10 cellular contexts compared by ENCODE assay signal in the genomic region with DNA sequence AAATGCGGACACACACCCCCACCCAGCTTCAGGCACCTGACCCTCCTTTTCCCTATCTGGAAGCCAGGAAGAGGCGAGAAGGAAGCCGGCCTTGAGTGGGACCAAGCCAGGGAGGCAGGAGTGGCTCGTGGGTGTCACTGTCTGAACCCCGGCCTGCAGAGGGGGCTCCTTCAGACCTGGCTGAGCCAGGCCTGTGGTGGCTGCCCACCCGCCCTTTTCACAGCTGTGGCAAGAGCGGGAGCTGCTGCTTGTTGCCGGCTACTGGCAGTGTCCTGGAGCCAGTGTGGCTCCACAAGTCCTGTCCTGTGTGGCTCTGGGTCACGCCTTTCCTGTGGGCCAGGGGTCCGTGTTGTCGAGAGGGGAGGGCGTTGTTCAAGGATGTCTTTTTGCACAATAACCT. TPM values are rescaled to one million over a fixed set of nuclear protein-coding genes. Genes with fewer than 3 reads are reported as not detected.
DNase-seq lines count a peak whose midpoint lies in the region; ATAC-seq and TF ChIP-seq lines count a peak whose summit lies in the region.
"Had no signal": no experiment of that assay in that cellular context is flagged by ENCODE, and none has a peak within 500 bp of the region (broad histone marks: within the 10 kb centered on the region; RNA-seq: fewer than 3 reads in every experiment).

No MANE protein-coding gene starts in this region.

- H3K27me3 Mint-ChIP-seq in stimulated activated naive CD8-positive, alpha-beta T cell treated with anti-CD3 and anti-CD28 coated beads, Interleukin-15, Interleukin-2, amounts not matched to agents 100 ng/mL and 50 ng/mL, for 24 hours = no peaks in the 10 kb centered on the region

- H3K4me2 ChIP-seq in mammary epithelial cell (ENCODE audit: insufficient read depth, low read depth, low read length) = peak overlapping the region; percentile 90

- H3K4me3 ChIP-seq in mammary epithelial cell (replicated peaks in 1 of 3; ENCODE audit: insufficient read depth in 1 of 3, low read depth in 2 of 3, low read length in 3 of 3) = peak overlapping the region; percentile 54 to 86 (median 67)
- H3K4me3 ChIP-seq in mucosa of rectum (ENCODE audit: low read length in 2 of 2) = peak overlapping the region; percentile 71 to 73
- H3K4me3 ChIP-seq in vagina = peak overlapping the region; percentile 79 to 99

- H3K9ac ChIP-seq in mammary epithelial cell (ENCODE audit: insufficient read depth, low read length) (peak overlapping the region; percentile 48), mucosa of rectum (ENCODE audit: low read depth in 1 of 2, low read length in 2 of 2) (peak overlapping the region; percentile 66 to 82)

- intact Hi-C loops in mammary epithelial cell (cut with micrococcal nuclease) (loop anchor here (5.0 kb wide), 1 partner anchor 491 kb away; no protein-coding TSS in a partner anchor), vagina (cut with DNase I) (no loop called here)

- H3K4me3 Mint-ChIP-seq in stimulated activated naive CD8-positive, alpha-beta T cell treated with anti-CD3 and anti-CD28 coated beads, Interleukin-15, Interleukin-2, amounts not matched to agents 100 ng/mL and 50 ng/mL, for 24 hours = peak overlapping the region; percentile 84

- H4K20me1 ChIP-seq in mammary epithelial cell (ENCODE audit: insufficient read depth, low read length) = no peaks in the 10 kb centered on the region

- no peak for TF ChIP-seq POLR2A in vagina (IDR thresholded peaks at IDR 0.05)

- no peak overlapping the region for H2AFZ ChIP-seq in mammary epithelial cell (ENCODE audit: low read depth, low read length)

- dilution Hi-C loops in mammary epithelial cell (cut with HindIII; ENCODE audit: low sequenced_read_pairs) = no loop called here

- ATAC-seq in stimulated activated naive CD8-positive, alpha-beta T cell treated with anti-CD3 and anti-CD28 coated beads, Interleukin-15, Interleukin-2, amounts not matched to agents 100 U/mL and 50 U/mL, for 24 hours = no peak
- no peak for ATAC-seq in GM18873 (IDR thresholded peaks at IDR 0.05; ENCODE audit: low FRiP score, unreplicated experiment)

- peaks cover 23% of the 10 kb centered on the region for H3K4me1 ChIP-seq in mammary epithelial cell (ENCODE audit: insufficient read depth, low read length)
- peaks cover 54 to 57% of the 10 kb centered on the region in 2 donors for H3K4me1 ChIP-seq in mucosa of rectum (ENCODE audit: control insufficient read depth in 2 of 2, insufficient read depth in 2 of 2, low read length in 2 of 2)
- peaks cover 71% of the 10 kb centered on the region for H3K4me1 ChIP-seq in vagina

- H3K36me3 Mint-ChIP-seq in stimulated activated naive CD8-positive, alpha-beta T cell treated with anti-CD3 and anti-CD28 coated beads, Interleukin-15, Interleukin-2, amounts not matched to agents 100 ng/mL and 50 ng/mL, for 24 hours (ENCODE audit: low read depth) = peaks cover 4% of the 10 kb centered on the region

- no peaks in the 10 kb centered on the region for H3K27me3 ChIP-seq in mammary epithelial cell (ENCODE audit: insufficient read depth, low read length)
- no peaks in the 10 kb centered on the region for H3K27me3 ChIP-seq in mucosa of rectum (ENCODE audit: control insufficient read depth in 2 of 2, insufficient read depth in 2 of 2, low read length in 2 of 2)
- H3K27me3 ChIP-seq in vagina = no peaks in the 10 kb centered on the region

- CTCF ChIA-PET in mammary epithelial cell (lab: Charles Lee; ENCODE audit: low non-redundant PET) = no interaction called here

- H3K27ac ChIP-seq in mammary epithelial cell (ENCODE audit: insufficient read depth, low read depth, low read length) (no peak overlapping the region), mucosa of rectum (ENCODE audit: low read depth in 2 of 2, low read length in 2 of 2) (peak overlapping the region; percentile 96), vagina (peak overlapping the region; percentile 92)

- TF ChIP-seq CTCF in mammary epithelial cell (conservative IDR thresholded peaks at IDR 0.05 in 1 of 2, IDR thresholded peaks at IDR 0.05 in 1 of 2; ENCODE audit: extremely low read depth in 1 of 2, insufficient read depth in 1 of 2, low read depth in 1 of 2, low read length in 2 of 2) = no peak
- no peak for TF ChIP-seq CTCF in vagina (IDR thresholded peaks at IDR 0.05)
- TF ChIP-seq CTCF in GM13977 (IDR thresholded peaks at IDR 0.05; ENCODE audit: extremely low read depth, insufficient read depth, missing control alignments) = no peak

- peaks cover 58% of the 10 kb centered on the region for H3K79me2 ChIP-seq in mammary epithelial cell (ENCODE audit: insufficient read depth, low read length)

- no TSS peak for BruUV-seq in mammary epithelial cell (replicated peaks; lab: Mats Ljungman, UMichigan)

- peaks cover 56% of the 10 kb centered on the region for H3K4me1 Mint-ChIP-seq in stimulated activated naive CD8-positive, alpha-beta T cell treated with anti-CD3 and anti-CD28 coated beads, Interleukin-15, Interleukin-2, amounts not matched to agents 100 ng/mL and 50 ng/mL, for 24 hours (ENCODE audit: low read depth)

- 67% methylated on average over 4 of the region's 12 CpGs for WGBS in mammary epithelial cell (ENCODE audit: low coverage, missing lambda C conversion rate)

- no peaks in the 10 kb centered on the region for H3K36me3 ChIP-seq in mammary epithelial cell (ENCODE audit: insufficient read depth, low read length)
- H3K36me3 ChIP-seq in mucosa of rectum (ENCODE audit: control insufficient read depth in 2 of 2, insufficient read depth in 2 of 2, low read length in 2 of 2) = peaks cover 0 to 5% of the 10 kb centered on the region in 2 donors
- no peaks in the 10 kb centered on the region for H3K36me3 ChIP-seq in vagina

- DNase-seq in stimulated activated naive CD8-positive, alpha-beta T cell treated with anti-CD3 and anti-CD28 coated beads, Interleukin-15, Interleukin-2, amounts not matched to agents 100 U/mL and 50 U/mL, for 24 hours = no peak
- no peak for DNase-seq in mammary epithelial cell
- no peak for DNase-seq in vagina (ENCODE audit: extremely low spot score in 2 of 2)
- DNase-seq in GM13977 (ENCODE audit: low spot score) = no peak
- DNase-seq in NCI-H1436 treated with DMSO at 0.1 percent for 48 hours (lab: John Stamatoyannopoulos, UW) = no peak

- no peaks in the 10 kb centered on the region for H3K9me3 Mint-ChIP-seq in stimulated activated naive CD8-positive, alpha-beta T cell treated with anti-CD3 and anti-CD28 coated beads, Interleukin-15, Interleukin-2, amounts not matched to agents 100 ng/mL and 50 ng/mL, for 24 hours

- H3K9me3 ChIP-seq in mammary epithelial cell (replicated peaks; ENCODE audit: insufficient read depth, low read length) = no peaks in the 10 kb centered on the region
- no peaks in the 10 kb centered on the region for H3K9me3 ChIP-seq in mucosa of rectum (ENCODE audit: control insufficient read depth in 2 of 2, low read length in 2 of 2)
- no peaks in the 10 kb centered on the region for H3K9me3 ChIP-seq in vagina

- peak overlapping the region; percentile 58 for H3K27ac Mint-ChIP-seq in stimulated activated naive CD8-positive, alpha-beta T cell treated with anti-CD3 and anti-CD28 coated beads, Interleukin-15, Interleukin-2, amounts not matched to agents 100 ng/mL and 50 ng/mL, for 24 hours

- in situ Hi-C loops in mammary epithelial cell (cut with MboI; ENCODE audit: low sequenced_read_pairs in 2 of 2) (no loop called here), GM13977 (cut with MboI; ENCODE audit: low pct_unique_long_range_greater_than_20kb, low sequenced_read_pairs, unreplicated experiment) (no loop called here)

RNA-seq across cellular contexts. Expression of gene PFKL, which starts 1.2 kb away (rescaled TPM):
- 100 to 1,000 TPM; 113 to 142 TPM for total RNA-seq in mammary epithelial cell
- polyA plus RNA-seq in mammary epithelial cell = 126 TPM
- 76.0 TPM for polyA minus RNA-seq in mammary epithelial cell
- total RNA-seq in vagina = 79.1 TPM

RNA-seq across cellular contexts. Expression of gene AIRE, which starts 15.4 kb away (rescaled TPM):
- total RNA-seq in mammary epithelial cell (not detected), vagina (0.25 TPM)
- not detected for polyA plus RNA-seq in mammary epithelial cell
- polyA minus RNA-seq in mammary epithelial cell = not detected
- total RNA-seq: dermis microvascular lymphatic vessel endothelial cell, LHCN-M2 had no signal

RNA-seq across cellular contexts. Expression of gene CFAP410, which starts 38.1 kb away (rescaled TPM):
- total RNA-seq in mammary epithelial cell = 1 to 10 TPM; 8.3 to 9.6 TPM
- 3.4 TPM for polyA plus RNA-seq in mammary epithelial cell
- not detected for polyA minus RNA-seq in mammary epithelial cell
- 24.3 TPM for total RNA-seq in vagina

RNA-seq across cellular contexts. Expression of gene DNMT3L, which starts 39.4 kb away (rescaled TPM):
- total RNA-seq in mammary epithelial cell (not detected), vagina (not detected)
- polyA plus RNA-seq in mammary epithelial cell = not detected
- polyA minus RNA-seq in mammary epithelial cell = not detected
- total RNA-seq: dermis microvascular lymphatic vessel endothelial cell, LHCN-M2 had no signal

RNA-seq across cellular contexts. Expression of gene TRPM2, which starts 52.3 kb away (rescaled TPM):
- total RNA-seq in mammary epithelial cell (10 to 100 TPM in 1 of 2 donors, 1 to 10 TPM in 1; 6.2 to 14.6 TPM), vagina (2.2 TPM)
- 16.6 TPM for polyA plus RNA-seq in mammary epithelial cell
- polyA minus RNA-seq in mammary epithelial cell = 19.7 TPM
- total RNA-seq: LHCN-M2 had no signal
